In genomic region chr10:77001186-77001585, GRCh38 we compare ENCODE assay signal across 25 cellular contexts.
"Had no signal": no experiment of that assay in that cellular context is flagged by ENCODE, and none has a peak within 500 bp of the region (broad histone marks: within the 10 kb centered on the region; RNA-seq: fewer than 3 reads in every experiment).

No MANE protein-coding gene starts in this region.

- H3K4me3 ChIP-seq: ascending aorta, body of pancreas, PC-9, SK-N-MC had no signal

- H3K4me1 ChIP-seq: body of pancreas had no signal

- H3K4me2 ChIP-seq: KMS-11, PC-9 had no signal

- H3K27ac ChIP-seq: ascending aorta, body of pancreas, KMS-11, PC-9, SK-N-MC, VCaP had no signal

- H3K36me3 ChIP-seq: ascending aorta had no signal

- H2AFZ ChIP-seq: PC-9 had no signal

- H3K27me3 ChIP-seq: ascending aorta, body of pancreas had no signal

- H3K9ac ChIP-seq: KMS-11 had no signal

- ATAC-seq: activated naive CD4-positive, alpha-beta T cell treated with anti-CD3 and anti-CD28 coated beads, Interleukin-2, amount 50 U/mL, for 72 hours; activated naive CD8-positive, alpha-beta T cell treated with anti-CD3 and anti-CD28 coated beads, Interleukin-2, amount 50 U/mL, for 24 hours; activated T-cell treated with anti-CD3 and anti-CD28 coated beads, Interleukin-2, amount 50 U/mL, for 4 hours; body of pancreas; T-cell had no signal

- DNase-seq: activated CD4-positive, alpha-beta memory T cell treated with anti-CD3 and anti-CD28 coated beads for 36 hours; activated CD4-positive, alpha-beta T cell treated with anti-CD3 and anti-CD28 coated beads, Interleukin-2, amount 10 ng/mL, durations not matched to agents 7 days and 5 days; activated CD4-positive, CD25-positive, alpha-beta regulatory T cell; activated CD8-positive, alpha-beta memory T cell treated with anti-CD3 and anti-CD28 coated beads for 24 hours; activated effector memory CD4-positive, alpha-beta T cell treated with anti-CD3 and anti-CD28 coated beads, Interleukin-2, amount 50 U/mL, for 16 hours; activated naive CD4-positive, alpha-beta T cell treated with Interleukin-2 at 50 U/mL for 16 hours; activated naive CD8-positive, alpha-beta T cell treated with anti-CD3 and anti-CD28 coated beads, Interleukin-2, amount 50 U/mL, for 24 hours; activated T-cell treated with anti-CD3 and anti-CD28 coated beads, Interleukin-2, amount 50 U/mL, for 4 hours; amniotic stem cell; body of pancreas; central memory CD4-positive, alpha-beta T cell; NCI-H1092 treated with DMSO at 0.1 percent for 48 hours; NCI-H1417 treated with DMSO at 0.1 percent for 48 hours; NCI-H1694; NCI-H2029 treated with DMSO at 0.1 percent for 48 hours; NCI-H345; NCI-H510A; SIG-M5; T-cell had no signal

- H3K9me3 ChIP-seq: ascending aorta, body of pancreas had no signal
